Comparison of ENCODE assay signal across 10 cellular contexts in genomic region chrX:78140206-78140605, GRCh38. TPM values are rescaled to one million over a fixed set of nuclear protein-coding genes. Genes with fewer than 3 reads are reported as not detected.
DNase-seq lines count a peak whose midpoint lies in the region; ATAC-seq and TF ChIP-seq lines count a peak whose summit lies in the region.
"Had no signal": no experiment of that assay in that cellular context is flagged by ENCODE, and none has a peak within 500 bp of the region (broad histone marks: within the 10 kb centered on the region; RNA-seq: fewer than 3 reads in every experiment).

No MANE protein-coding gene starts in this region.

- H3K36me3 ChIP-seq in SJCRH30 (no peaks in the 10 kb centered on the region), endodermal cell (ENCODE audit: control insufficient read depth, insufficient read depth, low read length) (no peaks in the 10 kb centered on the region)
- H3K36me3 ChIP-seq: esophagus squamous epithelium, WERI-Rb-1 had no signal

- DNase-seq in activated T-cell treated with anti-CD3 and anti-CD28 coated beads, Interleukin-2, amount 50 U/mL, for 72 hours, result no peak
- no peak for DNase-seq in activated T-cell treated with anti-CD3 and anti-CD28 coated beads, Interleukin-2, amount 50 U/mL, for 48 hours
- DNase-seq in SJCRH30 (no peak), endodermal cell (no peak), NCI-H226 (no peak), NCI-H2171 (lab: John Stamatoyannopoulos, UW) (no peak)
- no peak for DNase-seq in stimulated activated naive B cell treated with anti-CD40 and anti-IgM and Interleukin-4, amounts not matched to agents 10 μg/mL and 1 μg/mL and 100 μg/mL, for 72 hours

- no peaks in the 10 kb centered on the region for H3K4me1 ChIP-seq in SJCRH30
- no peaks in the 10 kb centered on the region for H3K4me1 ChIP-seq in endodermal cell (ENCODE audit: control insufficient read depth, insufficient read depth, low read length)

- H3K36me3 Mint-ChIP-seq in activated T-cell treated with anti-CD3 and anti-CD28 coated beads, Interleukin-2, amount 50 U/mL, for 72 hours (ENCODE audit: insufficient read depth in 2 of 2), result peaks cover 0 to 5% of the 10 kb centered on the region in 2 donors
- H3K36me3 Mint-ChIP-seq in endodermal cell (ENCODE audit: low read depth), result peaks cover 13% of the 10 kb centered on the region
- peaks cover 0 to 2% of the 10 kb centered on the region in 2 donors for H3K36me3 Mint-ChIP-seq in stimulated activated naive B cell treated with anti-CD40 and anti-IgM and Interleukin-4, amounts not matched to agents 10 μg/mL and 1 μg/mL and 100 μg/mL, for 72 hours

- H3K9me3 ChIP-seq in SJCRH30 (replicated peaks), result no peaks in the 10 kb centered on the region
- no peaks in the 10 kb centered on the region for H3K9me3 ChIP-seq in endodermal cell (ENCODE audit: control insufficient read depth, low read length)
- H3K9me3 ChIP-seq: esophagus squamous epithelium had no signal

- H3K9ac ChIP-seq in endodermal cell (ENCODE audit: extremely low read depth, low read length, poor library complexity, severe bottlenecking), result no peak overlapping the region

- peak overlapping the region; percentile 83 to 92 for H3K4me3 Mint-ChIP-seq in activated T-cell treated with anti-CD3 and anti-CD28 coated beads, Interleukin-2, amount 50 U/mL, for 72 hours
- peak overlapping the region; percentile 82 for H3K4me3 Mint-ChIP-seq in endodermal cell
- peak overlapping the region; percentile 71 to 89 for H3K4me3 Mint-ChIP-seq in stimulated activated naive B cell treated with anti-CD40 and anti-IgM and Interleukin-4, amounts not matched to agents 10 μg/mL and 1 μg/mL and 100 μg/mL, for 72 hours

- H3K27me3 ChIP-seq in SJCRH30, result no peaks in the 10 kb centered on the region
- H3K27me3 ChIP-seq in endodermal cell (ENCODE audit: control insufficient read depth, insufficient read depth, low read length, poor library complexity, severe bottlenecking), result no peaks in the 10 kb centered on the region
- H3K27me3 ChIP-seq: esophagus squamous epithelium had no signal

- ATAC-seq in activated T-cell treated with anti-CD3 and anti-CD28 coated beads, Interleukin-2, amount 50 U/mL, for 72 hours (replicated peaks in 1 of 2), result no peak
- no peak for ATAC-seq in stimulated activated naive B cell treated with anti-CD40 and anti-IgM and Interleukin-4, amounts not matched to agents 10 μg/mL and 1 μg/mL and 100 μg/mL, for 72 hours (replicated peaks)
- no peak for ATAC-seq in GM18498 (IDR thresholded peaks at IDR 0.05; ENCODE audit: unreplicated experiment)

- H3K9me3 Mint-ChIP-seq in activated T-cell treated with anti-CD3 and anti-CD28 coated beads, Interleukin-2, amount 50 U/mL, for 72 hours, result peaks cover 4% of the 10 kb centered on the region in 2 donors
- H3K9me3 Mint-ChIP-seq in endodermal cell, result peaks cover 55% of the 10 kb centered on the region
- peaks cover 4 to 8% of the 10 kb centered on the region in 2 donors for H3K9me3 Mint-ChIP-seq in stimulated activated naive B cell treated with anti-CD40 and anti-IgM and Interleukin-4, amounts not matched to agents 10 μg/mL and 1 μg/mL and 100 μg/mL, for 72 hours

- WGBS in endodermal cell (ENCODE audit: insufficient coverage in 1 of 2, insufficient read length in 1 of 2), 2 experiments, result 93% methylated on average over 9 of the region's 9 CpGs; no CpG with 5 or more reads in 1 of the 2 experiments

- H3K4me3 ChIP-seq in SJCRH30 (peak overlapping the region; percentile 95), endodermal cell (ENCODE audit: low read length) (no peak overlapping the region)

- H3K27me3 Mint-ChIP-seq in activated T-cell treated with anti-CD3 and anti-CD28 coated beads, Interleukin-2, amount 50 U/mL, for 72 hours (ENCODE audit: low read depth), result no peaks in the 10 kb centered on the region
- H3K27me3 Mint-ChIP-seq in endodermal cell (ENCODE audit: insufficient read depth), result no peaks in the 10 kb centered on the region
- H3K27me3 Mint-ChIP-seq in stimulated activated naive B cell treated with anti-CD40 and anti-IgM and Interleukin-4, amounts not matched to agents 10 μg/mL and 1 μg/mL and 100 μg/mL, for 72 hours, result no peaks in the 10 kb centered on the region

- no peak for TF ChIP-seq CTCF in endodermal cell (conservative IDR thresholded peaks at IDR 0.05)

- H3K4me1 Mint-ChIP-seq in activated T-cell treated with anti-CD3 and anti-CD28 coated beads, Interleukin-2, amount 50 U/mL, for 72 hours (ENCODE audit: low read depth), result peaks cover 14% of the 10 kb centered on the region
- H3K4me1 Mint-ChIP-seq in endodermal cell, result no peaks in the 10 kb centered on the region
- peaks cover 2 to 5% of the 10 kb centered on the region in 2 donors for H3K4me1 Mint-ChIP-seq in stimulated activated naive B cell treated with anti-CD40 and anti-IgM and Interleukin-4, amounts not matched to agents 10 μg/mL and 1 μg/mL and 100 μg/mL, for 72 hours

- no peak overlapping the region for H3K27ac ChIP-seq in SJCRH30
- no peak overlapping the region for H3K27ac ChIP-seq in endodermal cell (ENCODE audit: low read depth, low read length)

- H3K27ac Mint-ChIP-seq in activated T-cell treated with anti-CD3 and anti-CD28 coated beads, Interleukin-2, amount 50 U/mL, for 72 hours, result peak overlapping the region; percentile 41
- H3K27ac Mint-ChIP-seq in endodermal cell, result no peak overlapping the region
- H3K27ac Mint-ChIP-seq in stimulated activated naive B cell treated with anti-CD40 and anti-IgM and Interleukin-4, amounts not matched to agents 10 μg/mL and 1 μg/mL and 100 μg/mL, for 72 hours, result peak overlapping the region; percentile 94

RNA-seq across cellular contexts. Expression of gene TAF9B, which starts 0.8 kb away (rescaled TPM):
- total RNA-seq in activated T-cell treated with anti-CD3 and anti-CD28 coated beads, Interleukin-2, amount 50 U/mL, for 72 hours, result 10 to 100 TPM; 19.9 to 30.6 TPM
- 44.8 and 48.2 TPM in 2 replicates for total RNA-seq in SJCRH30 (2014; rRNA removed; shearing (Covaris generic))
- total RNA-seq in endodermal cell, result 10 to 100 TPM; 44.0 to 53.1 TPM
- polyA plus RNA-seq in endodermal cell (2013, experiment 1 of 2), result 3.5 TPM
- polyA plus RNA-seq in endodermal cell (2013, experiment 2 of 2), result 3.4 TPM

RNA-seq across cellular contexts. Expression of gene PGK1, which starts 36.2 kb away (rescaled TPM):
- 100 to 1,000 TPM; 345 to 457 TPM for total RNA-seq in activated T-cell treated with anti-CD3 and anti-CD28 coated beads, Interleukin-2, amount 50 U/mL, for 72 hours
- total RNA-seq in SJCRH30 (2014; rRNA removed; shearing (Covaris generic)), result 354 and 408 TPM in 2 replicates
- 100 to 1,000 TPM; 277 to 296 TPM for total RNA-seq in endodermal cell
- polyA plus RNA-seq in endodermal cell (2013, experiment 1 of 2), result 321 TPM
- 341 TPM for polyA plus RNA-seq in endodermal cell (2013, experiment 2 of 2)
